32 cellular contexts compared by ENCODE assay signal in the genomic region with DNA sequence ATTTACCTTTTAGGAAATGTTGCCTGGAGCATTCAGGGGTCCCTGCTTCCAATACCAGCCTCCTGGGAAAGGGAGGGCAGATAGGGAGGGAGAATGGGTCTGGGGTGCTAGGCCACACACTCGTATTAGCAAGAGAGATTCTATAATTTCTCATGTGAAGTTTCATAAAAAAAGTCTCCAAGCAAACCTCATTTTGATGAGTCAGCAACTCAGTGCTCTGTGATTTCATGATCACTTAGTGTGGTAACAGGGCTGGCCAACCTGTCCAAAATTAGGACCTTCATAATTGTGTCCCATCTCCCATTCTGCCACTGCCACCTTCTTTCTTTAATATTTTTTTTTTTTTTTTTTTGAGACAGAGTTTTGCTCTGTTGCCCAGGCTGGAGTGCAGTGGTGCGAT. TPM values are rescaled to one million over a fixed set of nuclear protein-coding genes. Genes with fewer than 3 reads are reported as not detected.
"Had no signal": no experiment of that assay in that cellular context is flagged by ENCODE, and none has a peak within 500 bp of the region (broad histone marks: within the 10 kb centered on the region; RNA-seq: fewer than 3 reads in every experiment).

No MANE protein-coding gene starts in this region.

- H3K36me3 ChIP-seq: adrenal gland, esophagus muscularis mucosa, gastrocnemius medialis, heart left ventricle had no signal

- ATAC-seq: activated CD4-positive, alpha-beta T cell treated with anti-CD3 and anti-CD28 coated beads for 36 hours; activated CD8-positive, alpha-beta memory T cell treated with anti-CD3 and anti-CD28 coated beads, Interleukin-2, amount 10 ng/mL, durations not matched to agents 7 days and 5 days; activated CD8-positive, alpha-beta T cell treated with anti-CD3 and anti-CD28 coated beads, Interleukin-2, amount 10 ng/mL, durations not matched to agents 7 days and 5 days; activated naive CD8-positive, alpha-beta T cell treated with anti-CD3 and anti-CD28 coated beads, Interleukin-2, amount 50 U/mL, for 24 hours; body of pancreas; effector memory CD8-positive, alpha-beta T cell; foreskin keratinocyte; gastrocnemius medialis; heart left ventricle had no signal

- H3K4me1 ChIP-seq: adrenal gland, body of pancreas, foreskin keratinocyte, gastrocnemius medialis, heart left ventricle had no signal

- DNase-seq: activated CD4-positive, alpha-beta memory T cell treated with anti-CD3 and anti-CD28 coated beads for 36 hours; activated CD4-positive, alpha-beta T cell treated with anti-CD3 and anti-CD28 coated beads for 36 hours; activated CD4-positive, alpha-beta T cell treated with anti-CD3 and anti-CD28 coated beads, Interleukin-2, amount 10 ng/mL, durations not matched to agents 24 days and 14 days; activated CD4-positive, CD25-positive, alpha-beta regulatory T cell; activated CD4-positive, CD25-positive, alpha-beta regulatory T cell treated with anti-CD3 and anti-CD28 coated beads, Interleukin-2, amount 50 U/mL, for 72 hours; activated CD8-positive, alpha-beta memory T cell treated with anti-CD3 and anti-CD28 coated beads, Interleukin-2, amount 10 ng/mL, durations not matched to agents 7 days and 5 days; activated CD8-positive, alpha-beta memory T cell treated with anti-CD3 and anti-CD28 coated beads, Interleukin-2, amount 50 U/mL, for 4 hours; activated CD8-positive, alpha-beta T cell treated with anti-CD3 and anti-CD28 coated beads, Interleukin-2, amount 10 ng/mL, durations not matched to agents 7 days and 5 days; activated effector memory CD4-positive, alpha-beta T cell treated with anti-CD3 and anti-CD28 coated beads, Interleukin-2, amount 50 U/mL, for 16 hours; activated naive CD4-positive, alpha-beta T cell treated with anti-CD3 and anti-CD28 coated beads for 36 hours; activated naive CD8-positive, alpha-beta T cell treated with anti-CD3 and anti-CD28 coated beads for 36 hours; activated naive CD8-positive, alpha-beta T cell treated with anti-CD3 and anti-CD28 coated beads, Interleukin-2, amount 50 U/mL, for 24 hours; activated T-cell treated with anti-CD3 and anti-CD28 coated beads, Interleukin-2, amount 50 U/mL, for 1 hour; activated T-cell treated with anti-CD3 and anti-CD28 coated beads, Interleukin-2, amount 50 U/mL, for 48 hours; adrenal gland; amygdala; aorta; body of pancreas; caudate nucleus; cortex of kidney; dermis blood vessel endothelial cell; effector CD4-positive, alpha-beta T cell; effector memory CD8-positive, alpha-beta T cell; erythroblast; foreskin keratinocyte; gastrocnemius medialis; glutamatergic neuron; heart left ventricle; T-helper 2 cell had no signal

- H3K9me3 ChIP-seq: adrenal gland, body of pancreas, esophagus muscularis mucosa, gastrocnemius medialis, heart left ventricle had no signal

- FAIRE-seq: colon had no signal

- H3K27ac ChIP-seq: adrenal gland, body of pancreas, esophagus muscularis mucosa, foreskin keratinocyte, gastrocnemius medialis, heart left ventricle had no signal

- H3K27me3 ChIP-seq: adrenal gland had no signal

- H3K4me3 ChIP-seq: adrenal gland, body of pancreas, esophagus muscularis mucosa, gastrocnemius medialis, heart left ventricle had no signal

RNA-seq across cellular contexts. Expression of a gene that starts 41.4 kb away (rescaled TPM):
- total RNA-seq: activated CD4-positive, alpha-beta T cell treated with anti-CD3 and anti-CD28 coated beads, Interleukin-2, amount 10 ng/mL, durations not matched to agents 24 days and 14 days; activated CD8-positive, alpha-beta memory T cell treated with anti-CD3 and anti-CD28 coated beads, Interleukin-2, amount 10 ng/mL, durations not matched to agents 7 days and 5 days; activated CD8-positive, alpha-beta T cell treated with anti-CD3 and anti-CD28 coated beads, Interleukin-2, amount 10 ng/mL, durations not matched to agents 7 days and 5 days; activated T-helper 1 cell treated with anti-CD3 and anti-CD28 coated beads, Interleukin-12 subunit alpha, Interleukin-12 subunit beta, Interleukin-2, Interleukin-4 antibody, amounts not matched to agents 30 ng/mL and 10 ng/mL and 1 ng/mL, durations not matched to agents 14 hours and 24 hours and 36 hours; body of pancreas; esophagus muscularis mucosa; foreskin keratinocyte; gastrocnemius medialis; heart left ventricle had no signal
- polyA plus RNA-seq: foreskin keratinocyte had no signal
